Comparison of ENCODE assay signal across 12 cellular contexts in the genomic region with DNA sequence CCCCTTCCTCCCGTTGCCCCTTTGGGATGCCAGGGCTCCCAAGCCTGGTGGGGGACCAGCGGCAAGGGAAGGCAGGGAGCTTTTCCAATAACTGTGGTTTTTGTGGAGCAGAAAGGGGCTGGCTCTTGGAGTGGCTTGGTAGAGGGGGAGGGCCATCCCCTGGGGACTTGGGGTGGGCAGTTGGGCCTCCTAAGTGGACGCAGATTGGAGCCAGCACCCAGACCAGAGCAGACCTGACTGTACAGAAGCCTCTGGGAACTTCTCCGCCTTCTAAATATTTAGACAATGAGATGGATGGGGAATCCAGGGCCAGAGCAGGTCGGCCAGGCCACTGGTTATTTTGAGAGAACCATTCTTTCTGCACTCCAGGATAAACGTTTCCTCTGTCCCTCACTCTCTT. TPM values are rescaled to one million over a fixed set of nuclear protein-coding genes. Genes with fewer than 3 reads are reported as not detected.
A peak's percentile ranks its signal among the peaks of the same experiment; 100 is the strongest.
DNase-seq lines count a peak whose midpoint lies in the region; ATAC-seq and TF ChIP-seq lines count a peak whose summit lies in the region.
"Had no signal": no experiment of that assay in that cellular context is flagged by ENCODE, and none has a peak within 500 bp of the region (broad histone marks: within the 10 kb centered on the region; RNA-seq: fewer than 3 reads in every experiment).

No MANE protein-coding gene starts in this region.

- no peak for TF ChIP-seq POLR2A in spleen (IDR thresholded peaks at IDR 0.05)

- no peak overlapping the region for H2AFZ ChIP-seq in hepatocyte

- peaks cover 8% of the 10 kb centered on the region for H3K36me3 Mint-ChIP-seq in T-helper 2 cell treated with Interferon-gamma antibody and Interleukin-4, amounts not matched to agents 5 μg/mL and 100 μg/mL, for 36 hours (ENCODE audit: low read depth)
- H3K36me3 Mint-ChIP-seq in activated naive CD8-positive, alpha-beta T cell treated with anti-CD3 and anti-CD28 coated beads, Interleukin-2, amount 50 U/mL, for 24 hours (ENCODE audit: low read depth), result peaks cover 30% of the 10 kb centered on the region

- peak overlapping the region; percentile 71 for H3K4me3 Mint-ChIP-seq in T-helper 2 cell treated with Interferon-gamma antibody and Interleukin-4, amounts not matched to agents 5 μg/mL and 100 μg/mL, for 36 hours
- peak overlapping the region; percentile 87 for H3K4me3 Mint-ChIP-seq in activated naive CD8-positive, alpha-beta T cell treated with anti-CD3 and anti-CD28 coated beads, Interleukin-2, amount 50 U/mL, for 24 hours

- H3K4me3 ChIP-seq in hepatocyte (no peak overlapping the region), spleen (peak overlapping the region in 1 of 8 donors; percentile 39)

- WGBS in hepatocyte (ENCODE audit: low lambda C conversion rate, missing lambda C conversion rate), result 43% methylated on average over 6 of the region's 6 CpGs
- 66 to 76% (median 72%) methylated on average over 6 of the region's 6 CpGs for WGBS in spleen, 5 donors

- no peak for ATAC-seq in activated naive CD8-positive, alpha-beta T cell treated with anti-CD3 and anti-CD28 coated beads, Interleukin-2, amount 50 U/mL, for 24 hours
- ATAC-seq: pancreas had no signal

- no peaks in the 10 kb centered on the region for H3K9me2 ChIP-seq in hepatocyte (replicated peaks; ENCODE audit: insufficient read depth)

- H3K9me3 ChIP-seq in hepatocyte (ENCODE audit: low read depth) (no peaks in the 10 kb centered on the region), spleen (no peaks in the 10 kb centered on the region)
- H3K9me3 ChIP-seq: pancreas had no signal

- H3K9me3 Mint-ChIP-seq in T-helper 2 cell treated with Interferon-gamma antibody and Interleukin-4, amounts not matched to agents 5 μg/mL and 100 μg/mL, for 36 hours, result no peaks in the 10 kb centered on the region
- H3K9me3 Mint-ChIP-seq in activated naive CD8-positive, alpha-beta T cell treated with anti-CD3 and anti-CD28 coated beads, Interleukin-2, amount 50 U/mL, for 24 hours, result no peaks in the 10 kb centered on the region

- no peaks in the 10 kb centered on the region for H3K79me2 ChIP-seq in hepatocyte

- DNase-seq in T-helper 2 cell treated with Interferon-gamma antibody and Interleukin-4, amounts not matched to agents 5 μg/mL and 100 μg/mL, for 36 hours (ENCODE audit: low spot score), result no peak
- DNase-seq in T-helper 2 cell (no peak), hepatocyte (ENCODE audit: low spot score) (no peak), spleen (no peak), hypothalamus (lab: John Stamatoyannopoulos, UW) (no peak), COR-L47 (lab: John Stamatoyannopoulos, UW) (no peak)
- no peak for DNase-seq in activated naive CD8-positive, alpha-beta T cell treated with anti-CD3 and anti-CD28 coated beads, Interleukin-2, amount 50 U/mL, for 24 hours
- DNase-seq in stimulated activated CD4-positive, alpha-beta T cell treated with anti-CD3 and anti-CD28 coated beads, Interleukin-4, amount 100 ng/mL, for 1 hour, result no peak
- DNase-seq: activated CD4-positive, alpha-beta T cell treated with anti-CD3 and anti-CD28 coated beads for 48 hours; NCI-H187 treated with DMSO at 0.1 percent for 48 hours had no signal

- H3K36me3 ChIP-seq in hepatocyte (replicated peaks; ENCODE audit: insufficient read depth, low read depth) (no peaks in the 10 kb centered on the region), spleen (no peaks in the 10 kb centered on the region)
- H3K36me3 ChIP-seq: pancreas had no signal

- H3K27ac Mint-ChIP-seq in T-helper 2 cell treated with Interferon-gamma antibody and Interleukin-4, amounts not matched to agents 5 μg/mL and 100 μg/mL, for 36 hours, result peak overlapping the region; percentile 92
- peak overlapping the region; percentile 99 for H3K27ac Mint-ChIP-seq in activated naive CD8-positive, alpha-beta T cell treated with anti-CD3 and anti-CD28 coated beads, Interleukin-2, amount 50 U/mL, for 24 hours

- H3K27ac ChIP-seq in hepatocyte (peak overlapping the region; percentile 17), spleen (peak overlapping the region in 6 of 8 donors; percentile 43 to 87 (median 68))
- H3K27ac ChIP-seq: pancreas had no signal

- intact Hi-C loops in spleen (cut with DNase I; ENCODE audit: low total_unique reads), result no loop called here

- H3K27me3 Mint-ChIP-seq in T-helper 2 cell treated with Interferon-gamma antibody and Interleukin-4, amounts not matched to agents 5 μg/mL and 100 μg/mL, for 36 hours (ENCODE audit: low read depth), result no peaks in the 10 kb centered on the region
- no peaks in the 10 kb centered on the region for H3K27me3 Mint-ChIP-seq in activated naive CD8-positive, alpha-beta T cell treated with anti-CD3 and anti-CD28 coated beads, Interleukin-2, amount 50 U/mL, for 24 hours

- H3K27me3 ChIP-seq in hepatocyte (no peaks in the 10 kb centered on the region), spleen (replicated peaks in 1 of 7) (peaks cover 0 to 11% (median 0%) of the 10 kb centered on the region in 7 donors)
- H3K27me3 ChIP-seq: pancreas had no signal

- peaks cover 20% of the 10 kb centered on the region for H3K4me1 ChIP-seq in hepatocyte (ENCODE audit: insufficient read depth)
- H3K4me1 ChIP-seq in spleen, result peaks cover 28 to 100% (median 71%) of the 10 kb centered on the region in 6 donors

- no peak for TF ChIP-seq CTCF in hepatocyte (IDR thresholded peaks at IDR 0.05; ENCODE audit: poor library complexity)
- no peak for TF ChIP-seq CTCF in spleen (IDR thresholded peaks at IDR 0.05 in 8 of 11, conservative IDR thresholded peaks at IDR 0.05 in 3 of 11)

- H4K20me1 ChIP-seq in hepatocyte (ENCODE audit: insufficient read depth, poor library complexity, severe bottlenecking), result no peaks in the 10 kb centered on the region

- H3K4me2 ChIP-seq in hepatocyte, result no peak overlapping the region

- peaks cover 65% of the 10 kb centered on the region for H3K4me1 Mint-ChIP-seq in T-helper 2 cell treated with Interferon-gamma antibody and Interleukin-4, amounts not matched to agents 5 μg/mL and 100 μg/mL, for 36 hours (ENCODE audit: low read depth)
- H3K4me1 Mint-ChIP-seq in activated naive CD8-positive, alpha-beta T cell treated with anti-CD3 and anti-CD28 coated beads, Interleukin-2, amount 50 U/mL, for 24 hours, result peaks cover 87% of the 10 kb centered on the region

RNA-seq across cellular contexts. Expression of gene PTGIR, which starts 4.2 kb away (rescaled TPM):
- total RNA-seq in hepatocyte (3.2 and 5.2 TPM in 2 replicates), spleen (10 to 100 TPM in 3 of 7 donors, 1 to 10 TPM in 4; 5.4 to 18.6 (median 8.6) TPM)
- polyA plus RNA-seq in hepatocyte (3.4 and 4.8 TPM in 2 replicates), spleen (1 to 10 TPM; 5.7 to 9.1 (median 5.9) TPM)
- total RNA-seq: A673 had no signal

RNA-seq across cellular contexts. Expression of gene GNG8, which starts 15.3 kb away (rescaled TPM):
- not detected in 2 replicates for total RNA-seq in hepatocyte
- polyA plus RNA-seq in hepatocyte, result 2.4 and 4.6 TPM in 2 replicates
- not detected for total RNA-seq in spleen
- not detected for polyA plus RNA-seq in spleen
- total RNA-seq: A673, pancreas had no signal
- polyA plus RNA-seq: pancreas had no signal

RNA-seq across cellular contexts. Expression of gene CALM3, which starts 19.6 kb away (rescaled TPM):
- total RNA-seq in hepatocyte (185 and 246 TPM in 2 replicates), spleen (100 to 1,000 TPM; 121 to 197 (median 143) TPM)
- polyA plus RNA-seq in hepatocyte (220 and 237 TPM in 2 replicates), spleen (100 to 1,000 TPM in 2 of 3 donors, 10 to 100 TPM in 1; 78.1 to 167 (median 111) TPM)

RNA-seq across cellular contexts. Expression of gene DACT3, which starts 40.3 kb away (rescaled TPM):
- total RNA-seq in hepatocyte, result 12.7 and 18.4 TPM in 2 replicates
- 17.4 and 18.4 TPM in 2 replicates for polyA plus RNA-seq in hepatocyte
- total RNA-seq in spleen, result 10 to 100 TPM in 1 of 7 donors, 1 to 10 TPM in 6; 4.9 to 10.4 (median 6.1) TPM
- polyA plus RNA-seq in spleen, result 1 to 10 TPM; 1.6 to 4.1 (median 3.2) TPM
